15 cellular contexts compared by ENCODE assay signal in the genomic region with DNA sequence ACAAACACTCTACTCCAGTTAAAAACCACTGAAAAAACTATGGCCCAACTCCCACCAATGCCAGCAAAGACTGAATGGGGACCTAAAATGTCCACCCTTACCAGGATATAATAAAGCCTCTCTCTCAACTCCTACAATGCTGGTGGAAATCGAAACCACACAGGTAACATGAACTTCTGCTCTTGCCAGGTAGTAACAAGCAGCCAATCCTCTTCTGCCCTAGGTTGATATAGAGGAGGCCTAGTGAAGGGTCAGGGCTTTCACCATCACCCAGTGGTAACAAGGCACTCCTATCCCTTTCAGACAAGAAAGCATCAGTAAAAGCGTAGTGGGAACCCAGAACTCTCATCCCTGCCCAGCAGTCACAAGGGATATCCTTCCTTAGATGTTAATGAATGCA. TPM values are rescaled to one million over a fixed set of nuclear protein-coding genes. Genes with fewer than 3 reads are reported as not detected.
A peak's percentile ranks its signal among the peaks of the same experiment; 100 is the strongest.
DNase-seq lines count a peak whose midpoint lies in the region; ATAC-seq, FAIRE-seq and TF ChIP-seq lines count a peak whose summit lies in the region.
"Had no signal": no experiment of that assay in that cellular context is flagged by ENCODE, and none has a peak within 500 bp of the region (broad histone marks: within the 10 kb centered on the region; RNA-seq: fewer than 3 reads in every experiment).

No MANE protein-coding gene starts in this region.

- H3K27me3 ChIP-seq in right lobe of liver (no peaks in the 10 kb centered on the region), HepG2 (ENCODE audit: control insufficient read depth in 1 of 2, insufficient read depth in 2 of 2, low read length in 2 of 2) (no peaks in the 10 kb centered on the region), iPS-18a (ENCODE audit: control insufficient read depth, insufficient read depth, low read length) (no peaks in the 10 kb centered on the region)
- H3K27me3 ChIP-seq: BLaER1 had no signal

- WGBS in right lobe of liver (ENCODE audit: insufficient coverage, low coverage, low lambda C conversion rate, missing lambda C conversion rate): 78% methylated on average over 2 of the region's 2 CpGs
- WGBS in HepG2 (ENCODE audit: low lambda C conversion rate): 100% methylated on average over 2 of the region's 2 CpGs

- H3K4me2 ChIP-seq in HepG2 (ENCODE audit: low read depth, low read length): no peak overlapping the region
- H3K4me2 ChIP-seq: SK-N-SH had no signal

- H2AFZ ChIP-seq in HepG2 (ENCODE audit: low read length): no peak overlapping the region

- in situ Hi-C loops in HepG2 (cut with HindIII; ENCODE audit: extremely low pct_ligation_motif_present, low pct_unique_long_range_greater_than_20kb): no loop called here

- ATAC-seq in right lobe of liver (peak in 3 of 4 donors; percentile 53 to 75 (median 60)), HepG2 (no peak), T-helper 17 cell (no peak), GM19351 (IDR thresholded peaks at IDR 0.05; ENCODE audit: unreplicated experiment) (no peak)

- TF ChIP-seq POLR2A in right lobe of liver (IDR thresholded peaks at IDR 0.05) (no peak), HepG2 (IDR thresholded peaks at IDR 0.05; ENCODE audit: insufficient read depth in 1 of 2, low read depth in 2 of 2, low read length in 2 of 2) (no peak)

- H3K9me3 ChIP-seq in right lobe of liver (no peaks in the 10 kb centered on the region), HepG2 (ENCODE audit: low read length) (no peaks in the 10 kb centered on the region), T-helper 17 cell (ENCODE audit: control insufficient read depth, low read length, poor library complexity, severe bottlenecking) (no peaks in the 10 kb centered on the region), iPS-18a (ENCODE audit: control insufficient read depth, low read depth, low read length) (no peaks in the 10 kb centered on the region)
- H3K9me3 ChIP-seq: SK-N-SH had no signal

- H3K27ac ChIP-seq in right lobe of liver: no peak overlapping the region
- no peak overlapping the region for H3K27ac ChIP-seq in HepG2 (ENCODE audit: extremely low read length, insufficient read depth, low read length)
- peak overlapping the region; percentile 54 for H3K27ac ChIP-seq in iPS-18a (ENCODE audit: low read length)
- H3K27ac ChIP-seq: BLaER1 had no signal

- peaks cover 31% of the 10 kb centered on the region for H3K4me1 Mint-ChIP-seq in T-helper 17 cell
- H3K4me1 Mint-ChIP-seq: nephron had no signal

- H3K27ac Mint-ChIP-seq in T-helper 17 cell: peak overlapping the region; percentile 86
- H3K27ac Mint-ChIP-seq: nephron had no signal

- H3K4me3 Mint-ChIP-seq in T-helper 17 cell: no peak overlapping the region
- H3K4me3 Mint-ChIP-seq: nephron had no signal

- peaks cover 0 to 25% (median 4%) of the 10 kb centered on the region in 4 donors for H3K4me1 ChIP-seq in right lobe of liver
- peaks cover 10% of the 10 kb centered on the region for H3K4me1 ChIP-seq in HepG2 (ENCODE audit: insufficient read depth, low read length)
- peaks cover 8% of the 10 kb centered on the region for H3K4me1 ChIP-seq in iPS-18a (ENCODE audit: control insufficient read depth, low read depth, low read length)

- TF ChIP-seq CTCF in right lobe of liver (IDR thresholded peaks at IDR 0.05) (no peak), HepG2 (CRISPR knock-in tag; IDR thresholded peaks at IDR 0.05) (no peak)

- H3K36me3 ChIP-seq in right lobe of liver (peaks cover 0 to 8% (median 1%) of the 10 kb centered on the region in 4 donors), HepG2 (replicated peaks in 1 of 2; ENCODE audit: control insufficient read depth in 1 of 2, insufficient read depth in 2 of 2, low read length in 2 of 2) (peaks cover 0 to 27% of the 10 kb centered on the region in 2 experiments; a peak in 3 of 5 replicates), iPS-18a (ENCODE audit: control insufficient read depth, low read depth, low read length) (peaks cover 32% of the 10 kb centered on the region)

- H4K20me1 ChIP-seq in HepG2 (ENCODE audit: insufficient read depth, low read length): no peaks in the 10 kb centered on the region

- TF ChIP-seq EP300 in HepG2 (IDR thresholded peaks at IDR 0.05; ENCODE audit: low read depth in 2 of 2, low read length in 2 of 2) (no peak), HepG2 (CRISPR knock-in tag; IDR thresholded peaks at IDR 0.05; ENCODE audit: borderline replicate concordance) (no peak)

- CTCF ChIA-PET in HepG2 (lab: Yijun Ruan, JAX; ENCODE audit: low intra/inter-chr PET ratio, low total read pairs): no interaction called here

- H3K4me3 ChIP-seq in right lobe of liver (no peak overlapping the region), HepG2 (replicated peaks in 1 of 3; ENCODE audit: insufficient read depth in 1 of 3, low read depth in 2 of 3, low read length in 3 of 3) (no peak overlapping the region), iPS-18a (ENCODE audit: low read length) (no peak overlapping the region)
- H3K4me3 ChIP-seq: BLaER1 had no signal

- BruUV-seq in HepG2 (replicated peaks; lab: Mats Ljungman, UMichigan): no TSS peak

- POLR2A ChIA-PET in HepG2 (lab: Yijun Ruan, JAX): no interaction called here

- H3K36me3 Mint-ChIP-seq in T-helper 17 cell (ENCODE audit: low read depth): peaks cover 4% of the 10 kb centered on the region

- H3K27me3 Mint-ChIP-seq in T-helper 17 cell: no peaks in the 10 kb centered on the region

- peaks cover 30% of the 10 kb centered on the region for H3K79me2 ChIP-seq in HepG2 (ENCODE audit: insufficient read depth, low read length)

- intact Hi-C loops in right lobe of liver (cut with DNase I): no loop called here
- intact Hi-C loops in HepG2 (cut with micrococcal nuclease; ENCODE audit: unreplicated experiment): no loop called here

- no peak for FAIRE-seq in HepG2 (lab: Jason Lieb, UNC)

- DNase-seq in right lobe of liver (no peak), HepG2 (ENCODE audit: low spot score) (no peak), T-helper 17 cell (no peak), GM03348 (ENCODE audit: low spot score) (no peak), dermis blood vessel endothelial cell (no peak)
- DNase-seq: amniotic stem cell, foreskin fibroblast, NCI-H1417, NCI-H524, SK-N-SH, substantia nigra had no signal

- TF ChIP-seq RAD21 in HepG2 (CRISPR knock-in tag; IDR thresholded peaks at IDR 0.05): no peak

- H3K9ac ChIP-seq in HepG2 (ENCODE audit: insufficient read depth, low read depth, low read length): no peak overlapping the region
- no peak overlapping the region for H3K9ac ChIP-seq in iPS-18a (ENCODE audit: low read length)
- H3K9ac ChIP-seq: BLaER1, SK-N-SH had no signal

RNA-seq across cellular contexts. Expression of gene DCUN1D5, which starts 22.6 kb away (rescaled TPM):
- total RNA-seq in right lobe of liver: 10 to 100 TPM in 3 of 6 experiments, 1 to 10 TPM in 3; 6.4 to 35.4 (median 10.4) TPM
- 46.7 and 57.0 TPM in 2 replicates for total RNA-seq in HepG2 (2016; rRNA removed; fragmentation: Illumina TruSeq; extraction: Trizol)
- 15.7 and 16.9 TPM in 2 replicates for total RNA-seq in HepG2 (2016; cell fraction: cytosol; rRNA removed; fragmentation: Illumina TruSeq; extraction: Trizol; ENCODE audit: low read depth)
- 47.7 and 61.6 TPM in 2 replicates for total RNA-seq in HepG2 (2016; cell fraction: insoluble cytoplasmic fraction; rRNA removed; fragmentation: Illumina TruSeq; extraction: Trizol)
- total RNA-seq in HepG2 (2016; cell fraction: membrane; rRNA removed; fragmentation: Illumina TruSeq; extraction: Trizol): 26.9 and 31.6 TPM in 2 replicates
- 25.3 and 27.8 TPM in 2 replicates for total RNA-seq in HepG2 (2016; cell fraction: nucleus; rRNA removed; fragmentation: Illumina TruSeq; extraction: Trizol)
- polyA plus RNA-seq in HepG2 (2011; rRNA removed): 24.8 and 32.9 TPM in 2 replicates
- 23.0 and 23.6 TPM in 2 replicates for polyA plus RNA-seq in HepG2 (2011; cell fraction: cytosol; rRNA removed)
- polyA plus RNA-seq in HepG2 (2011; cell fraction: nucleus; rRNA removed): 11.6 and 13.3 TPM in 2 replicates
- 31.4 and 34.4 TPM in 2 replicates for polyA plus RNA-seq in HepG2 (2012)
- 13.8 and 18.6 TPM in 2 replicates for polyA plus RNA-seq in HepG2 (2016; cell fraction: cytosol; fragmentation: Illumina TruSeq; extraction: Trizol; ENCODE audit: low read depth)
- 63.7 and 70.8 TPM in 2 replicates for polyA plus RNA-seq in HepG2 (2016; cell fraction: insoluble cytoplasmic fraction; fragmentation: Illumina TruSeq; extraction: Trizol; ENCODE audit: low read depth)
- 22.8 and 24.5 TPM in 2 replicates for polyA plus RNA-seq in HepG2 (2016; cell fraction: membrane; fragmentation: Illumina TruSeq; extraction: Trizol; ENCODE audit: low read depth)
- polyA plus RNA-seq in HepG2 (2016; cell fraction: nucleus; fragmentation: Illumina TruSeq; extraction: Trizol; ENCODE audit: insufficient read depth, low read depth): 32.8 and 35.9 TPM in 2 replicates
- 6.5 and 9.0 TPM in 2 replicates for polyA minus RNA-seq in HepG2 (2011; rRNA and poly(A)+ RNA removed; ENCODE audit: low replicate concordance)
- 12.6 and 13.5 TPM in 2 replicates for polyA minus RNA-seq in HepG2 (2011; cell fraction: cytosol; rRNA and poly(A)+ RNA removed)
- polyA minus RNA-seq in HepG2 (2011; cell fraction: nucleus; rRNA and poly(A)+ RNA removed): 17.9 and 20.6 TPM in 2 replicates
- total RNA-seq in T-helper 17 cell: 10 to 100 TPM; 13.9 to 14.0 TPM
- 44.9 and 52.9 TPM in 2 replicates for total RNA-seq in dermis blood vessel endothelial cell

RNA-seq across cellular contexts. Expression of gene DYNC2H1, which starts 39.9 kb away (rescaled TPM):
- total RNA-seq in right lobe of liver (1 to 10 TPM; 1.0 to 3.4 (median 1.5) TPM), HepG2 (2016; rRNA removed; fragmentation: Illumina TruSeq; extraction: Trizol) (0.66 and 1.2 TPM in 2 replicates), T-helper 17 cell (1 to 10 TPM; 2.2 to 3.6 TPM), dermis blood vessel endothelial cell (5.7 and 8.5 TPM in 2 replicates)
- total RNA-seq in HepG2 (2016; cell fraction: cytosol; rRNA removed; fragmentation: Illumina TruSeq; extraction: Trizol; ENCODE audit: low read depth): 0.26 and 0.91 TPM in 2 replicates
- total RNA-seq in HepG2 (2016; cell fraction: insoluble cytoplasmic fraction; rRNA removed; fragmentation: Illumina TruSeq; extraction: Trizol): 0.76 and 0.83 TPM in 2 replicates
- 0.40 and 0.41 TPM in 2 replicates for total RNA-seq in HepG2 (2016; cell fraction: membrane; rRNA removed; fragmentation: Illumina TruSeq; extraction: Trizol)
- total RNA-seq in HepG2 (2016; cell fraction: nucleus; rRNA removed; fragmentation: Illumina TruSeq; extraction: Trizol): 1.5 and 1.8 TPM in 2 replicates
- polyA plus RNA-seq in HepG2 (2011; rRNA removed): 0.49 and 0.69 TPM in 2 replicates
- polyA plus RNA-seq in HepG2 (2011; cell fraction: cytosol; rRNA removed): 0.07 and 0.28 TPM in 2 replicates
- polyA plus RNA-seq in HepG2 (2011; cell fraction: nucleus; rRNA removed): 0.80 and 1.0 TPM in 2 replicates
- 0.32 and 0.62 TPM in 2 replicates for polyA plus RNA-seq in HepG2 (2012)
- 0.09 TPM in 1 of 2 replicates, not detected in the other for polyA plus RNA-seq in HepG2 (2016; cell fraction: cytosol; fragmentation: Illumina TruSeq; extraction: Trizol; ENCODE audit: low read depth)
- 0.58 and 0.74 TPM in 2 replicates for polyA plus RNA-seq in HepG2 (2016; cell fraction: insoluble cytoplasmic fraction; fragmentation: Illumina TruSeq; extraction: Trizol; ENCODE audit: low read depth)
- polyA plus RNA-seq in HepG2 (2016; cell fraction: membrane; fragmentation: Illumina TruSeq; extraction: Trizol; ENCODE audit: low read depth): 0.15 and 0.16 TPM in 2 replicates
- polyA plus RNA-seq in HepG2 (2016; cell fraction: nucleus; fragmentation: Illumina TruSeq; extraction: Trizol; ENCODE audit: insufficient read depth, low read depth): 0.94 and 0.96 TPM in 2 replicates
- 0.10 and 4.5 TPM in 2 replicates for polyA minus RNA-seq in HepG2 (2011; rRNA and poly(A)+ RNA removed; ENCODE audit: low replicate concordance)
- polyA minus RNA-seq in HepG2 (2011; cell fraction: cytosol; rRNA and poly(A)+ RNA removed): 0.20 and 0.35 TPM in 2 replicates
- 2.4 and 2.5 TPM in 2 replicates for polyA minus RNA-seq in HepG2 (2011; cell fraction: nucleus; rRNA and poly(A)+ RNA removed)

Comparison
In these comparisons a context has a peak if more than half of its experiments do, and no peak if none do; other contexts are left out.
1. ATAC-seq: peak in right lobe of liver (3 of 4); none in HepG2 (single experiment), T-helper 17 cell (single experiment) and GM19351 (single experiment).